In the genomic region with DNA sequence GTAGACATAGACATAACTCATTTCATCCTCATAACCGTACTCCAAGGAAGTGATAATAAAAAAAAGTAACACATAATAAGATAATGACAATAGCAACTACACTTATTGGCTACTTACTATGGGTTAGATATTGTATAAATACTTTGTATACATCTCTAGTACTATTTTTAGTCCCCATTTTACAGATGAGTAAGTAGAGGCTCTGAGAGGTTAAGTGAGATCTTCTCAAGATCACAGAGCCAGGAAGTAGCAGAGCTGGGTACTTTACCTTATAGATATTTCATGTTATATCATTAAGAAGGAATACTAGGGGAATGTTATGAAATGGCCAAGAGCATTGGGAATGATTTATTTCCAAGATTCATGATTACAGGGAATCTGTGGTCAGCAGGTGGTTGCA, we compare ENCODE assay signal across 11 cellular contexts. TPM values are rescaled to one million over a fixed set of nuclear protein-coding genes. Genes with fewer than 3 reads are reported as not detected.
"Had no signal": no experiment of that assay in that cellular context is flagged by ENCODE, and none has a peak within 500 bp of the region (broad histone marks: within the 10 kb centered on the region; RNA-seq: fewer than 3 reads in every experiment).

No MANE protein-coding gene starts in this region.

- H3K4me1 ChIP-seq: HAP-1 had no signal

- H3K4me3 ChIP-seq: GM23248, HAP-1 had no signal

- H3K9ac ChIP-seq: GM23248 had no signal

- H3K9me3 ChIP-seq: HAP-1 had no signal

- ATAC-seq: HCT116, HepG2 had no signal

- H3K27ac ChIP-seq: GM23248, HL-60 had no signal

- FAIRE-seq: HepG2 had no signal

- H3K36me3 ChIP-seq: HAP-1 had no signal

- H3K4me3 Mint-ChIP-seq: HFFc6, IgD-negative memory B cell had no signal

- H3K27ac Mint-ChIP-seq: HFFc6, IgD-negative memory B cell had no signal

- DNase-seq: GM23248, GOT3, H7, HFFc6, KG1 had no signal

- H2AFZ ChIP-seq: GM23248 had no signal

- H3K4me1 Mint-ChIP-seq: IgD-negative memory B cell had no signal

- H3K36me3 Mint-ChIP-seq: IgD-negative memory B cell had no signal

RNA-seq across cellular contexts. Expression of a gene that starts 49.4 kb away (rescaled TPM):
- total RNA-seq: GM23248, HFFc6, HT1080 had no signal
- polyA plus RNA-seq: GM23248, IgD-negative memory B cell had no signal
